Comparison of ENCODE assay signal across 1 cellular context in genomic region chr22:20582520-20583361, GRCh38.
TF ChIP-seq lines count a peak whose summit lies in the region.

No MANE protein-coding gene starts in this region.

TF ChIP-seq in K562, 482 proteins besides CTCF, POLR2A, EP300 and RAD21 (continued from another document):
- TF ChIP-seq, protein P1, sequence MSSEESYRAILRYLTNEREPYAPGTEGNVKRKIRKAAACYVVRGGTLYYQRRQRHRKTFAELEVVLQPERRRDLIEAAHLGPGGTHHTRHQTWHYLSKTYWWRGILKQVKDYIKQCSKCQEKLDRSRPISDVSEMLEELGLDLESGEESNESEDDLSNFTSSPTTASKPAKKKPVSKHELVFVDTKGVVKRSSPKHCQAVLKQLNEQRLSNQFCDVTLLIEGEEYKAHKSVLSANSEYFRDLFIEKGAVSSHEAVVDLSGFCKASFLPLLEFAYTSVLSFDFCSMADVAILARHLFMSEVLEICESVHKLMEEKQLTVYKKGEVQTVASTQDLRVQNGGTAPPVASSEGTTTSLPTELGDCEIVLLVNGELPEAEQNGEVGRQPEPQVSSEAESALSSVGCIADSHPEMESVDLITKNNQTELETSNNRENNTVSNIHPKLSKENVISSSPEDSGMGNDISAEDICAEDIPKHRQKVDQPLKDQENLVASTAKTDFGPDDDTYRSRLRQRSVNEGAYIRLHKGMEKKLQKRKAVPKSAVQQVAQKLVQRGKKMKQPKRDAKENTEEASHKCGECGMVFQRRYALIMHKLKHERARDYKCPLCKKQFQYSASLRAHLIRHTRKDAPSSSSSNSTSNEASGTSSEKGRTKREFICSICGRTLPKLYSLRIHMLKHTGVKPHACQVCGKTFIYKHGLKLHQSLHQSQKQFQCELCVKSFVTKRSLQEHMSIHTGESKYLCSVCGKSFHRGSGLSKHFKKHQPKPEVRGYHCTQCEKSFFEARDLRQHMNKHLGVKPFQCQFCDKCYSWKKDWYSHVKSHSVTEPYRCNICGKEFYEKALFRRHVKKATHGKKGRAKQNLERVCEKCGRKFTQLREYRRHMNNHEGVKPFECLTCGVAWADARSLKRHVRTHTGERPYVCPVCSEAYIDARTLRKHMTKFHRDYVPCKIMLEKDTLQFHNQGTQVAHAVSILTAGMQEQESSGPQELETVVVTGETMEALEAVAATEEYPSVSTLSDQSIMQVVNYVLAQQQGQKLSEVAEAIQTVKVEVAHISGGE (CRISPR knock-in tag; IDR thresholded peaks at IDR 0.05), result no peak
- no peak for TF ChIP-seq RBM25 (IDR thresholded peaks at IDR 0.05; ENCODE audit: low read depth, low read length, severe bottlenecking)
- TF ChIP-seq SETDB1 (IDR thresholded peaks at IDR 0.05; ENCODE audit: low read length), result peak; percentile 22
- peak; percentile 8; the same call in 1 of the 2 replicates for TF ChIP-seq POLR2G (IDR thresholded peaks at IDR 0.05; ENCODE audit: low read depth, low read length)
- no peak for TF ChIP-seq BRCA1 (IDR thresholded peaks at IDR 0.05)
- TF ChIP-seq BRCA1 (CRISPR knock-in tag; IDR thresholded peaks at IDR 0.05), result 0 out of 2 replicates have a peak, but pooled peaks have one; percentile 94
- TF ChIP-seq NFIX (CRISPR knock-in tag; IDR thresholded peaks at IDR 0.05; ENCODE audit: low read depth), result no peak
- no peak for TF ChIP-seq ZBTB7A (IDR thresholded peaks at IDR 0.05; ENCODE audit: borderline replicate concordance, control insufficient read depth, low read depth, low read length)
- peak; percentile 25 for TF ChIP-seq SAP30 (IDR thresholded peaks at IDR 0.05; ENCODE audit: borderline replicate concordance, insufficient read depth, low read depth, low read length, poor library complexity, severe bottlenecking)
- TF ChIP-seq, protein P2, sequence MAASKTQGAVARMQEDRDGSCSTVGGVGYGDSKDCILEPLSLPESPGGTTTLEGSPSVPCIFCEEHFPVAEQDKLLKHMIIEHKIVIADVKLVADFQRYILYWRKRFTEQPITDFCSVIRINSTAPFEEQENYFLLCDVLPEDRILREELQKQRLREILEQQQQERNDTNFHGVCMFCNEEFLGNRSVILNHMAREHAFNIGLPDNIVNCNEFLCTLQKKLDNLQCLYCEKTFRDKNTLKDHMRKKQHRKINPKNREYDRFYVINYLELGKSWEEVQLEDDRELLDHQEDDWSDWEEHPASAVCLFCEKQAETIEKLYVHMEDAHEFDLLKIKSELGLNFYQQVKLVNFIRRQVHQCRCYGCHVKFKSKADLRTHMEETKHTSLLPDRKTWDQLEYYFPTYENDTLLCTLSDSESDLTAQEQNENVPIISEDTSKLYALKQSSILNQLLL (CRISPR knock-in tag; IDR thresholded peaks at IDR 0.05; ENCODE audit: borderline replicate concordance), result 0 out of 2 replicates have a peak, but pooled peaks have one; percentile 4
- TF ChIP-seq CCNT2 (IDR thresholded peaks at IDR 0.05; ENCODE audit: borderline replicate concordance, extremely low read depth, insufficient read length, low read depth, low read length), result no peak
- no peak for TF ChIP-seq COPS2 (conservative IDR thresholded peaks at IDR 0.05)
